ENCODE assay signal across 8 cellular contexts in genomic region chr7:106112118-106112971, GRCh38. TPM values are rescaled to one million over a fixed set of nuclear protein-coding genes. Genes with fewer than 3 reads are reported as not detected.
DNase-seq lines count a peak whose midpoint lies in the region; ATAC-seq and TF ChIP-seq lines count a peak whose summit lies in the region.

Gene SYPL1 (minus strand): TSS chr7:106112312. CDS start chr7:106112208, 104 bp downstream.

- H3K9me3 ChIP-seq in BE2C = no peaks in the 10 kb centered on the region
- no peaks in the 10 kb centered on the region for H3K9me3 ChIP-seq in left lung

- peak within 1 kb of the TSS; percentile 92 for H3K27ac Mint-ChIP-seq in activated CD4-positive, alpha-beta T cell treated with anti-CD3 and anti-CD28 coated beads, Interleukin-2, amount 10 ng/mL, durations not matched to agents 24 days and 14 days

- H3K27me3 ChIP-seq in BE2C (no peaks in the 10 kb centered on the region), left lung (no peaks in the 10 kb centered on the region)

- peaks cover 44% of the 10 kb centered on the region for H3K4me1 Mint-ChIP-seq in activated CD4-positive, alpha-beta T cell treated with anti-CD3 and anti-CD28 coated beads, Interleukin-2, amount 10 ng/mL, durations not matched to agents 24 days and 14 days

- DNase-seq in BE2C (peak; percentile 96), GM19238 (ENCODE audit: insufficient read length, low spot score) (peak; percentile 88), NCI-H524 treated with DMSO at 0.1 percent for 48 hours (lab: John Stamatoyannopoulos, UW) (peak; percentile 45), cortex of kidney (lab: John Stamatoyannopoulos, UW) (peak; percentile 89), left lung (peak; percentile 95 to 99)
- DNase-seq in activated CD4-positive, alpha-beta T cell treated with anti-CD3 and anti-CD28 coated beads, Interleukin-2, amount 10 ng/mL, durations not matched to agents 24 days and 14 days = peak; percentile 97
- peak; percentile 88 to 89 for DNase-seq in stimulated activated CD4-positive, alpha-beta T cell treated with anti-CD3 and anti-CD28 coated beads, Interleukin-2, amount 100 ng/mL, for 48 hours

- TF ChIP-seq CTCF in BE2C (IDR thresholded peaks at IDR 0.05; ENCODE audit: low read depth, low read length) = no peak
- no peak for TF ChIP-seq CTCF in left lung (IDR thresholded peaks at IDR 0.05)

- H3K4me3 ChIP-seq in BE2C (ENCODE audit: low read depth, low read length) (peak within 1 kb of the TSS; percentile 91), left lung (peak within 1 kb of the TSS; percentile 65 to 78)

- H3K27ac ChIP-seq in left lung = peak within 1 kb of the TSS; percentile 96 to 98

- H3K36me3 ChIP-seq in BE2C (no peaks in the 10 kb centered on the region), left lung (no peaks in the 10 kb centered on the region)

- peaks cover 3% of the 10 kb centered on the region for H3K27me3 Mint-ChIP-seq in activated CD4-positive, alpha-beta T cell treated with anti-CD3 and anti-CD28 coated beads, Interleukin-2, amount 10 ng/mL, durations not matched to agents 24 days and 14 days

- peak; percentile 77 for ATAC-seq in HG03442 (IDR thresholded peaks at IDR 0.05; ENCODE audit: unreplicated experiment)
- ATAC-seq in left lung = peak; percentile 95

- H3K36me3 Mint-ChIP-seq in activated CD4-positive, alpha-beta T cell treated with anti-CD3 and anti-CD28 coated beads, Interleukin-2, amount 10 ng/mL, durations not matched to agents 24 days and 14 days (ENCODE audit: low read depth) = peaks cover 2% of the 10 kb centered on the region

- H3K4me1 ChIP-seq in BE2C = 0 out of 2 replicates have a peak, but pooled peaks cover 2% of the 10 kb centered on the region
- peaks cover 0 to 30% of the 10 kb centered on the region in 2 donors for H3K4me1 ChIP-seq in left lung

- no peaks in the 10 kb centered on the region for H3K9me3 Mint-ChIP-seq in activated CD4-positive, alpha-beta T cell treated with anti-CD3 and anti-CD28 coated beads, Interleukin-2, amount 10 ng/mL, durations not matched to agents 24 days and 14 days

- peak within 1 kb of the TSS; percentile 86 for H3K4me3 Mint-ChIP-seq in activated CD4-positive, alpha-beta T cell treated with anti-CD3 and anti-CD28 coated beads, Interleukin-2, amount 10 ng/mL, durations not matched to agents 24 days and 14 days

- intact Hi-C loops in activated CD4-positive, alpha-beta T cell treated with anti-CD3 and anti-CD28 coated beads, Interleukin-2, amount 10 ng/mL, durations not matched to agents 24 days and 14 days (cut with micrococcal nuclease) = loop anchor here (1.0 to 5.0 kb wide), 3 partner anchors 41 to 1630 kb away; partner anchors contain the start of gene CBLL1
- intact Hi-C loops in left lung (cut with DNase I) = no loop called here

RNA-seq across cellular contexts. Expression of gene SYPL1, which starts in this region (rescaled TPM):
- 33.1 TPM for polyA plus RNA-seq in BE2C (2012; ENCODE audit: insufficient read depth, insufficient read length, low read depth)
- 26.6 and 27.2 TPM in 2 replicates for total RNA-seq in activated CD4-positive, alpha-beta T cell treated with anti-CD3 and anti-CD28 coated beads, Interleukin-2, amount 10 ng/mL, durations not matched to agents 24 days and 14 days
- 10 to 100 TPM; 81.9 to 93.1 TPM for total RNA-seq in left lung

Comparison
In these comparisons a context has a peak if more than half of its experiments do, and no peak if none do; other contexts are left out.
1. Peak in every context shown above with its lines: DNase-seq, ATAC-seq, H3K4me3 ChIP-seq and H3K27ac ChIP-seq.
2. DNase-seq: peak in every context shown above with its lines; median percentile 97 in activated CD4-positive, alpha-beta T cell treated with anti-CD3 and anti-CD28 coated beads, Interleukin-2, amount 10 ng/mL, durations not matched to agents 24 days and 14 days; 97 in left lung; 96 in BE2C; 89 in cortex of kidney; 88 in stimulated activated CD4-positive, alpha-beta T cell treated with anti-CD3 and anti-CD28 coated beads, Interleukin-2, amount 100 ng/mL, for 48 hours; 88 in GM19238; 45 in NCI-H524 treated with DMSO at 0.1 percent for 48 hours.